In the genomic region with DNA sequence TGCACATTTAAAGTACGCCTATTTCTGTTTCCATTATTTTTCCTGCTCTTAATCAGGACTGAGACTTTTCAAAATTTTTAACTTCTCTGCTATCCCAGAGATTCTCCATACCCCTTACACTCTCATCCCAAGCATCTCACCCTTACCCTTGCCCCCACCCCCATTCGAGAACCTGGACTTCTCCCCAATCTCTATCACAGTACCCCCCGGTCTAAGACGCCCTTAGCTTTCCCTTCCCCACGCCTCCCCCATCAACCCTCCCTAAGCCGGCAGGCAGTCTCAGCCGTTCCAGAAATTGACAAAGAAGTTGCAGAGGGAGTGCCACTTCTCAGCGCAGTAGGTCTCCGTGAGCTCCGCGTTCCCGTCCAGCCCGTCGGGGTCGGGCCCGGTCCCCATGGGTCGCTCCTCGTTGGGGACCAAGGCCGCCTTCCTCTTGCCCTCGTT, we compare ENCODE assay signal across 1 cellular context.
TF ChIP-seq lines count a peak whose summit lies in the region.

No MANE protein-coding gene starts in this region.

TF ChIP-seq in K562, 482 proteins besides CTCF, POLR2A, EP300 and RAD21:
- TF ChIP-seq NCOA6 (IDR thresholded peaks at IDR 0.05) (peak; percentile 74; the same call in 1 of the 2 replicates), TCF3 (CRISPR knock-in tag; IDR thresholded peaks at IDR 0.05) (no peak), ZNF551 (CRISPR knock-in tag; IDR thresholded peaks at IDR 0.05) (no peak)
TF ChIP-seq in K562: peak in this region for 1.
